In genomic region chr15:24858737-24859601, GRCh38 we compare ENCODE assay signal across 16 cellular contexts.
DNase-seq lines count a peak whose midpoint lies in the region; ATAC-seq and TF ChIP-seq lines count a peak whose summit lies in the region.
"Had no signal": no experiment of that assay in that cellular context is flagged by ENCODE, and none has a peak within 500 bp of the region (broad histone marks: within the 10 kb centered on the region; RNA-seq: fewer than 3 reads in every experiment).

No MANE protein-coding gene starts in this region.

- no peak overlapping the region for H3K4me3 ChIP-seq in GM23338
- peak overlapping the region in 1 of 2 donors; percentile 38 for H3K4me3 ChIP-seq in ascending aorta
- H3K4me3 ChIP-seq in right cardiac atrium (ENCODE audit: low read length), result no peak overlapping the region
- H3K4me3 ChIP-seq in neuronal stem cell (ENCODE audit: low read length in 2 of 2), result no peak overlapping the region
- H3K4me3 ChIP-seq: PC-9, suprapubic skin had no signal

- H3K4me3 Mint-ChIP-seq in GM23338, result no peak overlapping the region; the same call in 2 of the 3 replicates
- H3K4me3 Mint-ChIP-seq: activated naive CD4-positive, alpha-beta T cell treated with anti-CD3 and anti-CD28 coated beads, Interleukin-2, amount 10 ng/mL, durations not matched to agents 7 days and 5 days; central memory CD8-positive, alpha-beta T cell had no signal

- no peak overlapping the region for H2BK12ac ChIP-seq in neuronal stem cell (ENCODE audit: low read length)

- peaks cover 37% of the 10 kb centered on the region for H3K9me3 Mint-ChIP-seq in GM23338

- ATAC-seq in GM23338 (peak; percentile 44), right cardiac atrium (peak in 1 of 2 donors; percentile 53), HG03521 (IDR thresholded peaks at IDR 0.05; ENCODE audit: unreplicated experiment) (no peak)
- ATAC-seq: activated CD4-positive, CD25-positive, alpha-beta regulatory T cell treated with anti-CD3 and anti-CD28 coated beads, Interleukin-2, amount 50 U/mL, for 24 hours had no signal

- H3K9me3 ChIP-seq in ascending aorta (no peaks in the 10 kb centered on the region), right cardiac atrium (ENCODE audit: control insufficient read depth, low read length) (no peaks in the 10 kb centered on the region), neuronal stem cell (replicated peaks in 1 of 2; ENCODE audit: control insufficient read depth in 2 of 2, insufficient read depth in 1 of 2, low read depth in 1 of 2, low read length in 2 of 2) (no peaks in the 10 kb centered on the region)
- H3K9me3 ChIP-seq: suprapubic skin had no signal

- H3K79me1 ChIP-seq in neuronal stem cell (ENCODE audit: low read depth, low read length), result no peaks in the 10 kb centered on the region

- H4K91ac ChIP-seq in neuronal stem cell (ENCODE audit: low read depth, low read length, poor library complexity), result no peak overlapping the region

- H3K27me3 ChIP-seq in GM23338 (ENCODE audit: insufficient read depth) (no peaks in the 10 kb centered on the region), ascending aorta (no peaks in the 10 kb centered on the region), right cardiac atrium (ENCODE audit: control insufficient read depth, insufficient read depth) (no peaks in the 10 kb centered on the region), neuronal stem cell (ENCODE audit: control insufficient read depth in 3 of 3, insufficient read depth in 3 of 3, low read depth in 1 of 3, low read length in 3 of 3) (no peaks in the 10 kb centered on the region)

- peaks cover 25% of the 10 kb centered on the region for H3K36me3 Mint-ChIP-seq in GM23338 (ENCODE audit: low read depth)
- H3K36me3 Mint-ChIP-seq: activated naive CD4-positive, alpha-beta T cell treated with anti-CD3 and anti-CD28 coated beads, Interleukin-2, amount 10 ng/mL, durations not matched to agents 7 days and 5 days had no signal

- no peaks in the 10 kb centered on the region for H3F3A ChIP-seq in GM23338 (replicated peaks; ENCODE audit: low read depth)

- no peak overlapping the region for H2BK15ac ChIP-seq in neuronal stem cell (ENCODE audit: low read length)

- no peak overlapping the region for H2BK120ac ChIP-seq in neuronal stem cell (ENCODE audit: low read depth, low read length)

- H2BK5ac ChIP-seq in neuronal stem cell (ENCODE audit: low read length), result no peak overlapping the region

- H3K18ac ChIP-seq in neuronal stem cell (ENCODE audit: low read length), result no peak overlapping the region

- H3K27ac ChIP-seq in GM23338 (ENCODE audit: low read depth) (peak overlapping the region; percentile 98), ascending aorta (peak overlapping the region; percentile 46 to 57), right cardiac atrium (ENCODE audit: low read length) (peak overlapping the region; percentile 62), neuronal stem cell (replicated peaks; ENCODE audit: low read length) (peak overlapping the region; percentile 87)
- H3K27ac ChIP-seq: PC-9, suprapubic skin had no signal

- DNase-seq in GM23338 (ENCODE audit: low spot score), result peak; percentile 64
- no peak for DNase-seq in ascending aorta (ENCODE audit: low spot score in 2 of 2)
- no peak for DNase-seq in right cardiac atrium
- peak; percentile 72 for DNase-seq in neuronal stem cell (ENCODE audit: low spot score)
- DNase-seq in activated naive CD4-positive, alpha-beta T cell (lab: John Stamatoyannopoulos, UW), result no peak
- no peak for DNase-seq in NCI-H2227 treated with DMSO at 0.1 percent for 48 hours (lab: John Stamatoyannopoulos, UW)
- DNase-seq in AG20443 (ENCODE audit: low spot score), result no peak
- DNase-seq: activated naive CD4-positive, alpha-beta T cell treated with anti-CD3 and anti-CD28 coated beads, Interleukin-2, amount 10 ng/mL, durations not matched to agents 7 days and 5 days; NCI-H187 treated with DMSO at 0.1 percent for 48 hours; NCI-H526; PC-9; posterior cingulate gyrus had no signal

- H3K14ac ChIP-seq in neuronal stem cell (ENCODE audit: low read length), result no peak overlapping the region

- WGBS in right cardiac atrium, result 42% methylated on average over 7 of the region's 7 CpGs
- WGBS in neuronal stem cell (ENCODE audit: extremely low coverage in 2 of 2, insufficient read length in 2 of 2, insufficient replicate concordance in 1 of 2), 2 donors, result no CpG with 5 or more reads among the region's 7 CpGs

- H4K20me1 ChIP-seq in GM23338 (replicated peaks; ENCODE audit: insufficient read depth), result no peaks in the 10 kb centered on the region

- H3K4ac ChIP-seq in neuronal stem cell (ENCODE audit: low read length), result no peak overlapping the region

- TF ChIP-seq CTCF in GM23338 (conservative IDR thresholded peaks at IDR 0.05; ENCODE audit: low read depth in 2 of 2), result no peak
- TF ChIP-seq CTCF in ascending aorta (IDR thresholded peaks at IDR 0.05), result no peak

- H3K27me3 Mint-ChIP-seq in GM23338 (ENCODE audit: insufficient read depth, low read depth, poor library complexity), result peaks cover 7% of the 10 kb centered on the region
- H3K27me3 Mint-ChIP-seq: activated naive CD4-positive, alpha-beta T cell treated with anti-CD3 and anti-CD28 coated beads, Interleukin-2, amount 10 ng/mL, durations not matched to agents 7 days and 5 days; central memory CD8-positive, alpha-beta T cell had no signal

- no peak overlapping the region for H4K8ac ChIP-seq in neuronal stem cell (ENCODE audit: low read depth, low read length)

- H3K36me3 ChIP-seq in GM23338 (ENCODE audit: insufficient read depth), result no peaks in the 10 kb centered on the region
- H3K36me3 ChIP-seq in ascending aorta, result no peaks in the 10 kb centered on the region
- H3K36me3 ChIP-seq in neuronal stem cell (replicated peaks in 1 of 2; ENCODE audit: control insufficient read depth in 2 of 2, insufficient read depth in 2 of 2, low read length in 2 of 2), result no peaks in the 10 kb centered on the region
- H3K36me3 ChIP-seq: suprapubic skin had no signal

- H3K4me2 ChIP-seq in GM23338 (0 out of 2 replicates have a peak overlapping the region, but pooled peaks have one; percentile 3), neuronal stem cell (ENCODE audit: insufficient read depth, low read length, poor library complexity, severe bottlenecking) (no peak overlapping the region)
- H3K4me2 ChIP-seq: PC-9 had no signal

- H2AK5ac ChIP-seq in neuronal stem cell (ENCODE audit: low read depth, low read length), result no peak overlapping the region

- H3K4me1 Mint-ChIP-seq in GM23338, result peaks cover 43% of the 10 kb centered on the region
- H3K4me1 Mint-ChIP-seq: activated naive CD4-positive, alpha-beta T cell treated with anti-CD3 and anti-CD28 coated beads, Interleukin-2, amount 10 ng/mL, durations not matched to agents 7 days and 5 days; central memory CD8-positive, alpha-beta T cell had no signal

- no peak overlapping the region for H3K9ac ChIP-seq in neuronal stem cell (ENCODE audit: low read depth, low read length, poor library complexity)

- H2AFZ ChIP-seq in GM23338 (no peak overlapping the region), neuronal stem cell (ENCODE audit: low read length) (no peak overlapping the region)
- H2AFZ ChIP-seq: PC-9 had no signal

- H3K79me2 ChIP-seq in GM23338 (replicated peaks; ENCODE audit: insufficient read depth), result no peaks in the 10 kb centered on the region

- no peaks in the 10 kb centered on the region for H3K9me2 ChIP-seq in GM23338 (ENCODE audit: insufficient read depth)

- H3K27ac Mint-ChIP-seq in GM23338, result peak overlapping the region; percentile 98
- H3K27ac Mint-ChIP-seq: activated naive CD4-positive, alpha-beta T cell treated with anti-CD3 and anti-CD28 coated beads, Interleukin-2, amount 10 ng/mL, durations not matched to agents 7 days and 5 days had no signal

- intact Hi-C loops in ascending aorta (cut with DNase I) (loop anchor here (5.0 kb wide), 1 partner anchor 98 kb away; no protein-coding TSS in a partner anchor), right cardiac atrium (cut with DNase I) (no loop called here)

- H3K4me1 ChIP-seq in GM23338 (ENCODE audit: insufficient read depth) (peaks cover 10% of the 10 kb centered on the region), ascending aorta (no peaks in the 10 kb centered on the region), right cardiac atrium (ENCODE audit: control insufficient read depth, insufficient read depth, low read length) (no peaks in the 10 kb centered on the region), neuronal stem cell (ENCODE audit: control insufficient read depth in 2 of 2, insufficient read depth in 1 of 2, low read depth in 1 of 2, low read length in 2 of 2) (peaks cover 10 to 11% of the 10 kb centered on the region in 2 donors)
- H3K4me1 ChIP-seq: suprapubic skin had no signal

- H3K23ac ChIP-seq in neuronal stem cell (ENCODE audit: low read depth, low read length, poor library complexity), result no peak overlapping the region

TF ChIP-seq in GM23338, 12 proteins besides CTCF, POLR2A, EP300 and RAD21 (continues in another document):
- no peak for TF ChIP-seq EZH2 (IDR thresholded peaks at IDR 0.05; ENCODE audit: low read depth, unreplicated experiment)
- TF ChIP-seq REST (IDR thresholded peaks at IDR 0.05; ENCODE audit: unreplicated experiment), result no peak

Comparison
In these comparisons a context has a peak if more than half of its experiments do, and no peak if none do; other contexts are left out.
1. DNase-seq: peak in GM23338 (single experiment) and neuronal stem cell (single experiment); none in ascending aorta (0 of 2), right cardiac atrium (0 of 3), activated naive CD4-positive, alpha-beta T cell (0 of 4), NCI-H2227 treated with DMSO at 0.1 percent for 48 hours (single experiment) and AG20443 (single experiment).
2. Peak in every context shown above with its lines, with median percentiles within 50 percentile points of each other: H3K27ac ChIP-seq.